7 cellular contexts compared by ENCODE assay signal in the genomic region with DNA sequence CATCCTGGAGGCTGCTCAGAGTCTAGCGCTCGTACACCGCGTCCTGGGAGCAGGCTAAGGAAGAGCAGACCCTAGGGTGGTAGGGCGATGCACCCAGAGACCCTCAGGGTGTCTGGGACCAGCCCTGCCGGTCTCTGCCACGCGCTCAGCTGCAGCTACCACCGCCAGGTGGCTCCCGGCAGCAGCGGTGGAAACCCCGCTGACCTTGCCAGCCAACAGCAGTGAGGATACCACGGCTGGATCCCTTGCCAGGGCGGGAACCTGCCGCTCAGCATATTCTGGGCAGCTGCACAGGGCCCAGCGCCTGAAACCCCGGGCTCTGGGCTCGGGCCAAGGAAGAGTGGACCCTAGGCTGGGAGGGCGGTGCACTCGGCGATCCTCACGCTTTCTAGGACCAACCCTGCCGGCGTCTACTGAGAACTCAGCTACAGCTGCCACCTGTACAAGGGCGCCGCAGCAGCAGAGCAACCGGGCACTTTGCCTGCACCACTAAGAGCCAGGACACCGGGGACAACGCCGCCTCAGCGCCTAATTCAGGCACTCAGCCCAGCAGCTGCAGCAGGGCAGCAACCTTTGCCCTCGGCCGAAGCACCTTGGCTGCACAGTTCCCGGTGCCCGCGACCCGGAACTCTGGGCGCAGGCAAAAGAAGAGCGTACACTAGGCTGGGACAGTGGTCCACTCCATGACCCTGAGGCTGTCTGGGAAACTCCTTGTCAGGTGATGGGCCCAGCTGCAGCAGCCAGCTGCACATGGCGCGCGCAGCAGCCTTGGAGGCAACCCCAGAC.
DNase-seq lines count a peak whose midpoint lies in the region; ATAC-seq, FAIRE-seq and TF ChIP-seq lines count a peak whose summit lies in the region.
"Not testable (repeated sequence)": the region's sequence is repeated elsewhere in the genome, so short reads cannot be mapped to it uniquely, and the experiment has no call there.

No MANE protein-coding gene starts in this region.

- not testable (repeated sequence) for TF ChIP-seq POLR2A in body of pancreas (IDR thresholded peaks at IDR 0.05); right lobe of liver (IDR thresholded peaks at IDR 0.05); testis (IDR thresholded peaks at IDR 0.05)

- intact Hi-C loops in Panc1 (cut with micrococcal nuclease; ENCODE audit: unreplicated experiment); activated CD4-positive, alpha-beta T cell treated with anti-CD3 and anti-CD28 coated beads for 36 hours (cut with DNase I, micrococcal nuclease); body of pancreas (cut with DNase I); kidney (cut with DNase I); right lobe of liver (cut with DNase I); testis (cut with DNase I; ENCODE audit: low total_unique reads): not testable (repeated sequence)

- H3K4me1 Mint-ChIP-seq in activated CD4-positive, alpha-beta T cell treated with anti-CD3 and anti-CD28 coated beads for 36 hours, result not testable (repeated sequence)

- not testable (repeated sequence) for BruUV-seq in Panc1 (replicated peaks; lab: Mats Ljungman, UMichigan)

- H3K9me3 ChIP-seq in Panc1 (ENCODE audit: control insufficient read depth, insufficient read depth, low read depth, low read length); body of pancreas; kidney (ENCODE audit: control insufficient read depth in 1 of 2, low read length in 2 of 2); right lobe of liver; testis: not testable (repeated sequence)

- not testable (repeated sequence) for DNase-seq in Panc1 (ENCODE audit: low read depth, low spot score)
- peak; percentile 7 for DNase-seq in activated CD4-positive, alpha-beta T cell treated with anti-CD3 and anti-CD28 coated beads for 36 hours
- DNase-seq in body of pancreas (peak in 3 of 4 donors; percentile 12 to 52 (median 18)), kidney (peak; percentile 24), right lobe of liver (peak in 2 of 3 donors; percentile 20 to 37), testis (peak; percentile 13)

- H3K4me3 Mint-ChIP-seq in activated CD4-positive, alpha-beta T cell treated with anti-CD3 and anti-CD28 coated beads for 36 hours, result not testable (repeated sequence)

- H3K27me3 Mint-ChIP-seq in activated CD4-positive, alpha-beta T cell treated with anti-CD3 and anti-CD28 coated beads for 36 hours, result not testable (repeated sequence)

- H3K36me3 ChIP-seq in Panc1 (ENCODE audit: control insufficient read depth, insufficient read depth, low read length); body of pancreas (replicated peaks in 1 of 2; ENCODE audit: insufficient read depth in 1 of 2, low read depth in 2 of 2); kidney (ENCODE audit: control insufficient read depth in 1 of 2, insufficient read depth in 2 of 2, low read length in 2 of 2); right lobe of liver; testis (ENCODE audit: low read depth, missing control alignments): not testable (repeated sequence)

- H3K27ac ChIP-seq in Panc1 (ENCODE audit: low read length); body of pancreas; kidney (ENCODE audit: low read depth in 2 of 2, low read length in 2 of 2); right lobe of liver; testis: not testable (repeated sequence)

- 0% methylated on average over 3 of the region's 42 CpGs; no CpG with 5 or more reads in 1 of the 2 donors for WGBS in body of pancreas, 2 donors
- no CpG with 5 or more reads among the region's 42 CpGs for WGBS in right lobe of liver (ENCODE audit: insufficient coverage, low coverage, low lambda C conversion rate, missing lambda C conversion rate)
- no CpG with 5 or more reads among the region's 42 CpGs for WGBS in testis, 2 donors

- not testable (repeated sequence) for H3K9ac ChIP-seq in kidney (ENCODE audit: low read length in 2 of 2)

- H3K36me3 Mint-ChIP-seq in activated CD4-positive, alpha-beta T cell treated with anti-CD3 and anti-CD28 coated beads for 36 hours (ENCODE audit: low read depth), result not testable (repeated sequence)

- in situ Hi-C loops in Panc1 (cut with HindIII; ENCODE audit: low pct_unique_long_range_greater_than_20kb, low sequenced_read_pairs), result not testable (repeated sequence)

- TF ChIP-seq CTCF in LNCAP (IDR thresholded peaks at IDR 0.05) (peak; percentile 62), Panc1 (IDR thresholded peaks at IDR 0.05) (peak; percentile 71), body of pancreas (IDR thresholded peaks at IDR 0.05) (peak in 1 of 7 experiments; percentile 41)
- TF ChIP-seq CTCF in kidney (IDR thresholded peaks at IDR 0.05; ENCODE audit: borderline replicate concordance, extremely low read depth, insufficient read depth); right lobe of liver (IDR thresholded peaks at IDR 0.05); testis (IDR thresholded peaks at IDR 0.05): not testable (repeated sequence)

- H3K27ac Mint-ChIP-seq in activated CD4-positive, alpha-beta T cell treated with anti-CD3 and anti-CD28 coated beads for 36 hours, result not testable (repeated sequence)

- CTCF ChIA-PET in Panc1 (lab: Charles Lee); activated CD4-positive, alpha-beta T cell treated with anti-CD3 and anti-CD28 coated beads for 36 hours (lab: Charles Lee): not testable (repeated sequence)

- not testable (repeated sequence) for H3K4me3 ChIP-seq in Panc1 (ENCODE audit: low read depth in 2 of 2, low read length in 2 of 2); body of pancreas; kidney (ENCODE audit: low read length in 2 of 2); right lobe of liver; testis

- POLR2A ChIA-PET in Panc1 (lab: Charles Lee); activated CD4-positive, alpha-beta T cell treated with anti-CD3 and anti-CD28 coated beads for 36 hours (lab: Charles Lee): not testable (repeated sequence)

- not testable (repeated sequence) for H3K4me1 ChIP-seq in Panc1 (ENCODE audit: control insufficient read depth, insufficient read depth, low read length); body of pancreas; kidney (ENCODE audit: control insufficient read depth in 1 of 2, insufficient read depth in 1 of 2, low read depth in 1 of 2, low read length in 2 of 2); right lobe of liver; testis

- not testable (repeated sequence) for H3K9me3 Mint-ChIP-seq in activated CD4-positive, alpha-beta T cell treated with anti-CD3 and anti-CD28 coated beads for 36 hours (ENCODE audit: low read depth)

- FAIRE-seq in kidney (lab: Jason Lieb, UNC), result not testable (repeated sequence)

- not testable (repeated sequence) for ATAC-seq in Panc1; activated CD4-positive, alpha-beta T cell treated with anti-CD3 and anti-CD28 coated beads for 36 hours; body of pancreas
- peak; percentile 42 to 53 (median 52) for ATAC-seq in right lobe of liver

- H3K27me3 ChIP-seq in Panc1 (ENCODE audit: control insufficient read depth, insufficient read depth, low read length); body of pancreas; right lobe of liver; testis: not testable (repeated sequence)
